ENCODE assay signal across 1 cellular context in the genomic region with DNA sequence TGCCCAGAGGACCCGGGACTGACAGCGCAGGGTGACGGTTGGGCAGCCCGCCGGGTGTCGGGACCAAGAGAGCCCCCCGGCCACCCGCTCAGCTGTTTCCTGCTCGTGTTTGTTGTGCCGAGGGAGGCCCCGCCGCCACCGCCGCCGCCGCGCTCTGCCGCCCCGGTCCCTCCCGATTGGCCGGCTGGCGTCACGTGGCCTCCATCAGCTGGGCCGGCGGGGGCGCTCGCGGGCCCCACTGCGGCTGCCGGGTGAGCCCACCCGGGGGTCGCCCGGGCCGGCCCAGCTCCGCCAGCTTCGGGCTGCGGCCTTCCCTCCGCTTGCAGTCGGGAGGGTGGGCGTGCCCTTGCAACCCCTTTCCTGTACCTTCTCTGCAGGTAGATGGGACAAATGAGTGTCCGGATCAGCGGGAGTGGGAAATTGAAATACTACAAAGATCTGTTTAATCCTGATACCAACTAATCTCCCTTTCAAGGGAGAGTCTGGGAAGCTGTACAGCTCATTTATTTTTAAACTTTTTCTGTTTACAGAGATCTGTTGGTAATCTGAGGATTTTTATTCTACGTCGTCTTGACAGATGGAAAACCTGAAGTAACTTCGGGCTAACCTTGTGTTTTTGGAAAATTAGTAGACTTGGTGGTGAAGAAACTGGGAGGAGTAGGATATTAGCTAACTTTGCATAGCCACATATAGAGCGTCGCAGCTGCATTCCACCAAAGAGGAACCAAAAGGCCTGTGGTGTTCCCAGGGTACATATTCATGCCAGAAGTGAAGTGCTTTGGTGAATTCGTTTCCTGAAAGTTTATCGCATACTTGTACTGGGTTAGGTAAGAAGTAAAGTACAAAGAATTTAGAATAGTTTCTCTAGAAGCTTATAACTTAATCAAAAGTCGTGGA.
TF ChIP-seq lines count a peak whose summit lies in the region.

No MANE protein-coding gene starts in this region.

TF ChIP-seq in HepG2, 621 proteins besides CTCF, POLR2A, EP300 and RAD21 (continued from another document and continues in another):
- TF ChIP-seq, protein P1, sequence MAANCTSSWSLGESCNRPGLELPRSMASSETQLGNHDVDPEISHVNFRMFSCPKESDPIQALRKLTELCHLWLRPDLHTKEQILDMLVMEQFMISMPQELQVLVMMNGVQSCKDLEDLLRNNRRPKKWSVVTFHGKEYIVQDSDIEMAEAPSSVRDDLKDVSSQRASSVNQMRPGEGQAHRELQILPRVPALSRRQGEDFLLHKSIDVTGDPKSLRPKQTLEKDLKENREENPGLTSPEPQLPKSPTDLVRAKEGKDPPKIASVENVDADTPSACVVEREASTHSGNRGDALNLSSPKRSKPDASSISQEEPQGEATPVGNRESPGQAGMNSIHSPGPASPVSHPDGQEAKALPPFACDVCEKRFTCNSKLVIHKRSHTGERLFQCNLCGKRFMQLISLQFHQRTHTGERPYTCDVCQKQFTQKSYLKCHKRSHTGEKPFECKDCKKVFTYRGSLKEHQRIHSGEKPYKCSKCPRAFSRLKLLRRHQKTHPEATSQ (CRISPR knock-in tag; IDR thresholded peaks at IDR 0.05; ENCODE audit: borderline replicate concordance), result no peak
- TF ChIP-seq, protein P2, sequence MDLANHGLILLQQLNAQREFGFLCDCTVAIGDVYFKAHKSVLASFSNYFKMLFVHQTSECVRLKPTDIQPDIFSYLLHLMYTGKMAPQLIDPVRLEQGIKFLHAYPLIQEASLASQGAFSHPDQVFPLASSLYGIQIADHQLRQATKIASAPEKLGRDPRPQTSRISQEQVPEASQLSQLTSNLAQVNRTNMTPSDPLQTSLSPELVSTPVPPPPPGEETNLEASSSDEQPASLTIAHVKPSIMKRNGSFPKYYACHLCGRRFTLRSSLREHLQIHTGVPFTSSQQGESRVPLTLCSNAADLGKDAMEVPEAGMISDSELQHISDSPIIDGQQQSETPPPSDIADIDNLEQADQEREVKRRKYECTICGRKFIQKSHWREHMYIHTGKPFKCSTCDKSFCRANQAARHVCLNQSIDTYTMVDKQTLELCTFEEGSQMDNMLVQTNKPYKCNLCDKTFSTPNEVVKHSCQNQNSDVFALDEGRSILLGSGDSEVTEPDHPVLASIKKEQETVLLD (CRISPR knock-in tag; IDR thresholded peaks at IDR 0.05; ENCODE audit: low read depth), result 0 out of 2 replicates have a peak, but pooled peaks have one; percentile 46
- TF ChIP-seq, protein P3, sequence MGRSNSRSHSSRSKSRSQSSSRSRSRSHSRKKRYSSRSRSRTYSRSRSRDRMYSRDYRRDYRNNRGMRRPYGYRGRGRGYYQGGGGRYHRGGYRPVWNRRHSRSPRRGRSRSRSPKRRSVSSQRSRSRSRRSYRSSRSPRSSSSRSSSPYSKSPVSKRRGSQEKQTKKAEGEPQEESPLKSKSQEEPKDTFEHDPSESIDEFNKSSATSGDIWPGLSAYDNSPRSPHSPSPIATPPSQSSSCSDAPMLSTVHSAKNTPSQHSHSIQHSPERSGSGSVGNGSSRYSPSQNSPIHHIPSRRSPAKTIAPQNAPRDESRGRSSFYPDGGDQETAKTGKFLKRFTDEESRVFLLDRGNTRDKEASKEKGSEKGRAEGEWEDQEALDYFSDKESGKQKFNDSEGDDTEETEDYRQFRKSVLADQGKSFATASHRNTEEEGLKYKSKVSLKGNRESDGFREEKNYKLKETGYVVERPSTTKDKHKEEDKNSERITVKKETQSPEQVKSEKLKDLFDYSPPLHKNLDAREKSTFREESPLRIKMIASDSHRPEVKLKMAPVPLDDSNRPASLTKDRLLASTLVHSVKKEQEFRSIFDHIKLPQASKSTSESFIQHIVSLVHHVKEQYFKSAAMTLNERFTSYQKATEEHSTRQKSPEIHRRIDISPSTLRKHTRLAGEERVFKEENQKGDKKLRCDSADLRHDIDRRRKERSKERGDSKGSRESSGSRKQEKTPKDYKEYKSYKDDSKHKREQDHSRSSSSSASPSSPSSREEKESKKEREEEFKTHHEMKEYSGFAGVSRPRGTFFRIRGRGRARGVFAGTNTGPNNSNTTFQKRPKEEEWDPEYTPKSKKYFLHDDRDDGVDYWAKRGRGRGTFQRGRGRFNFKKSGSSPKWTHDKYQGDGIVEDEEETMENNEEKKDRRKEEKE (IDR thresholded peaks at IDR 0.05), result no peak
- TF ChIP-seq FOSL1 (CRISPR knock-in tag; IDR thresholded peaks at IDR 0.05; ENCODE audit: borderline replicate concordance) (no peak), JUNB (CRISPR knock-in tag; IDR thresholded peaks at IDR 0.05; ENCODE audit: borderline replicate concordance) (no peak), SSRP1 (CRISPR knock-in tag; IDR thresholded peaks at IDR 0.05) (no peak), ZNF317 (CRISPR knock-in tag; IDR thresholded peaks at IDR 0.05) (no peak), ZNF766 (CRISPR knock-in tag; IDR thresholded peaks at IDR 0.05; ENCODE audit: borderline replicate concordance) (peak; percentile 55; the same call in 1 of the 2 replicates), ZNF124 (CRISPR knock-in tag; IDR thresholded peaks at IDR 0.05) (no peak), KLF15 (CRISPR knock-in tag; IDR thresholded peaks at IDR 0.05; ENCODE audit: borderline replicate concordance) (no peak), ZNF282 (IDR thresholded peaks at IDR 0.05; ENCODE audit: partially characterized antibody) (no peak), HNRNPH1 (optimal IDR thresholded peaks at IDR 0.05; ENCODE audit: low read depth, low read length) (no peak), ELF3 (CRISPR knock-in tag; IDR thresholded peaks at IDR 0.05) (no peak; the same call in 1 of the 2 replicates), ZSCAN25 (CRISPR knock-in tag; IDR thresholded peaks at IDR 0.05) (no peak), ZNF749 (CRISPR knock-in tag; IDR thresholded peaks at IDR 0.05; ENCODE audit: borderline replicate concordance) (no peak), ZNF577 (CRISPR knock-in tag; IDR thresholded peaks at IDR 0.05; ENCODE audit: borderline replicate concordance, low read depth) (no peak)
- TF ChIP-seq, protein P4, sequence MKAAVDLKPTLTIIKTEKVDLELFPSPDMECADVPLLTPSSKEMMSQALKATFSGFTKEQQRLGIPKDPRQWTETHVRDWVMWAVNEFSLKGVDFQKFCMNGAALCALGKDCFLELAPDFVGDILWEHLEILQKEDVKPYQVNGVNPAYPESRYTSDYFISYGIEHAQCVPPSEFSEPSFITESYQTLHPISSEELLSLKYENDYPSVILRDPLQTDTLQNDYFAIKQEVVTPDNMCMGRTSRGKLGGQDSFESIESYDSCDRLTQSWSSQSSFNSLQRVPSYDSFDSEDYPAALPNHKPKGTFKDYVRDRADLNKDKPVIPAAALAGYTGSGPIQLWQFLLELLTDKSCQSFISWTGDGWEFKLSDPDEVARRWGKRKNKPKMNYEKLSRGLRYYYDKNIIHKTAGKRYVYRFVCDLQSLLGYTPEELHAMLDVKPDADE (CRISPR knock-in tag; IDR thresholded peaks at IDR 0.05), result 0 out of 2 replicates have a peak, but pooled peaks have one; percentile 50
- TF ChIP-seq, protein P5, sequence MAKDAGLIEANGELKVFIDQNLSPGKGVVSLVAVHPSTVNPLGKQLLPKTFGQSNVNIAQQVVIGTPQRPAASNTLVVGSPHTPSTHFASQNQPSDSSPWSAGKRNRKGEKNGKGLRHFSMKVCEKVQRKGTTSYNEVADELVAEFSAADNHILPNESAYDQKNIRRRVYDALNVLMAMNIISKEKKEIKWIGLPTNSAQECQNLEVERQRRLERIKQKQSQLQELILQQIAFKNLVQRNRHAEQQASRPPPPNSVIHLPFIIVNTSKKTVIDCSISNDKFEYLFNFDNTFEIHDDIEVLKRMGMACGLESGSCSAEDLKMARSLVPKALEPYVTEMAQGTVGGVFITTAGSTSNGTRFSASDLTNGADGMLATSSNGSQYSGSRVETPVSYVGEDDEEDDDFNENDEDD (CRISPR knock-in tag; IDR thresholded peaks at IDR 0.05; ENCODE audit: borderline replicate concordance), result peak; percentile 49; the same call in 1 of the 2 replicates
- TF ChIP-seq, protein P6, sequence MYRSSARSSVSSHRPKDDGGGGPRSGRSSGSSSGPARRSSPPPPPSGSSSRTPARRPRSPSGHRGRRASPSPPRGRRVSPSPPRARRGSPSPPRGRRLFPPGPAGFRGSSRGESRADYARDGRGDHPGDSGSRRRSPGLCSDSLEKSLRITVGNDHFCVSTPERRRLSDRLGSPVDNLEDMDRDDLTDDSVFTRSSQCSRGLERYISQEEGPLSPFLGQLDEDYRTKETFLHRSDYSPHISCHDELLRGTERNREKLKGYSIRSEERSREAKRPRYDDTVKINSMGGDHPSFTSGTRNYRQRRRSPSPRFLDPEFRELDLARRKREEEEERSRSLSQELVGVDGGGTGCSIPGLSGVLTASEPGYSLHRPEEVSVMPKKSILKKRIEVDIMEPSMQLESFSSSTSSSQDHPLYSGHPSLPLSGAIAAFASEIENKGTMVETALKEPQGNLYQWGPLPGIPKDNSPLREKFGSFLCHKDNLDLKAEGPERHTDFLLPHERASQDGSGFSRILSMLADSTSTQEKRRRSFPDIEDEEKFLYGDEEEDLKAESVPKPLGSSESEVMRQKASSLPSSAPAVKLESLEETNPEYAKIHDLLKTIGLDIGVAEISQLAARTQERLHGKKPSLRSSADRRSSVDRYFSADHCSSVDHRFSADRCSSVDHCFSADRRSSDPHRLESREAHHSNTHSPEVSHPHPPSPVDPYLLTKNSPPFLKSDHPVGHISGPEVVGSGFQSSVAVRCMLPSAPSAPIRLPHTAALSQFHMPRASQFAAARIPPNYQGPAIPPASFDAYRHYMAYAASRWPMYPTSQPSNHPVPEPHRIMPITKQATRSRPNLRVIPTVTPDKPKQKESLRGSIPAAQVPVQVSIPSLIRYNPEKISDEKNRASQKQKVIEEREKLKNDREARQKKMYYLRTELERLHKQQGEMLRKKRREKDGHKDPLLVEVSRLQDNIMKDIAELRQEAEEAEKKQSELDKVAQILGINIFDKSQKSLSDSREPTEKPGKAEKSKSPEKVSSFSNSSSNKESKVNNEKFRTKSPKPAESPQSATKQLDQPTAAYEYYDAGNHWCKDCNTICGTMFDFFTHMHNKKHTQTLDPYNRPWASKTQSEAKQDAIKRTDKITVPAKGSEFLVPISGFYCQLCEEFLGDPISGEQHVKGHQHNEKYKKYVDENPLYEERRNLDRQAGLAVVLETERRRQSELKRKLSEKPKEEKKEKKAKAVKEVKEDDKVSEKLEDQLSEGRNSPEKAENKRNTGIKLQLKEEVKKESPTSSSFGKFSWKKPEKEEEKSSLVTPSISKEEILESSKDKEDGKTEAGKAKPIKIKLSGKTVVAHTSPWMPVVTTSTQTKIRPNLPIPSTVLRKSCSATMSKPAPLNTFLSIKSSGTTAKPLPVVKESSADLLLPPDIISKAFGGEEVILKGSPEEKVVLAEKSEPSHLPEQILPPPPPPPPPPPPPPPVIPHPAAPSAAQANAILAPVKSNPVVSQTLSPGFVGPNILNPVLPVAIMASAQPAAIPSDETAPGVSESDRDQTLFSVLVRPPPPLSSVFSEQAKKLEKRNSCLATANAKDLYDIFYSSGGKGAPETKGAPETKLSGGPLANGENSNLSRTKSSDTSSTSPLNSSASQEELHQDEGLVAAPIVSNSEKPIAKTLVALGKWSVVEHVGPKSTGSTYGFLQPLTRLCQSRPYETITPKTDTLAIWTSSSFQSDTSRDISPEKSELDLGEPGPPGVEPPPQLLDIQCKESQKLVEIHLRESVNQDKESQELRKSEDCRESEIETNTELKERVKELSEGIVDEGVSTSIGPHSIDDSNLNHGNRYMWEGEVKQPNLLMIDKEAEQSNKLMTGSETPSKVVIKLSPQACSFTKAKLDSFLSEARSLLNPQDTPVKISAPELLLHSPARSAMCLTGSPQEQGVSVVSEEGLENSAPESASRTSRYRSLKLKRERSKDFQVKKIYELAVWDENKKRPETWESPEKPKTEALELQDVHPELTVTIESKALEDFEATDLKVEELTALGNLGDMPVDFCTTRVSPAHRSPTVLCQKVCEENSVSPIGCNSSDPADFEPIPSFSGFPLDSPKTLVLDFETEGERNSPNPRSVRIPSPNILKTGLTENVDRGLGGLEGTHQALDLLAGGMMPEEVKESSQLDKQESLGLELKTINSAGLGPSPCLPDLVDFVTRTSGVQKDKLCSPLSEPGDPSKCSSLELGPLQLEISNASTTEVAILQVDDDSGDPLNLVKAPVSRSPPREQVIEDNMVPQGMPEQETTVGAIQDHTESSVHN (CRISPR knock-in tag; IDR thresholded peaks at IDR 0.05), result no peak; the same call in 1 of the 2 replicates
- TF ChIP-seq, protein P7, sequence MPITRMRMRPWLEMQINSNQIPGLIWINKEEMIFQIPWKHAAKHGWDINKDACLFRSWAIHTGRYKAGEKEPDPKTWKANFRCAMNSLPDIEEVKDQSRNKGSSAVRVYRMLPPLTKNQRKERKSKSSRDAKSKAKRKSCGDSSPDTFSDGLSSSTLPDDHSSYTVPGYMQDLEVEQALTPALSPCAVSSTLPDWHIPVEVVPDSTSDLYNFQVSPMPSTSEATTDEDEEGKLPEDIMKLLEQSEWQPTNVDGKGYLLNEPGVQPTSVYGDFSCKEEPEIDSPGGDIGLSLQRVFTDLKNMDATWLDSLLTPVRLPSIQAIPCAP (CRISPR knock-in tag; IDR thresholded peaks at IDR 0.05; ENCODE audit: low read depth), result no peak
- TF ChIP-seq, protein P8, sequence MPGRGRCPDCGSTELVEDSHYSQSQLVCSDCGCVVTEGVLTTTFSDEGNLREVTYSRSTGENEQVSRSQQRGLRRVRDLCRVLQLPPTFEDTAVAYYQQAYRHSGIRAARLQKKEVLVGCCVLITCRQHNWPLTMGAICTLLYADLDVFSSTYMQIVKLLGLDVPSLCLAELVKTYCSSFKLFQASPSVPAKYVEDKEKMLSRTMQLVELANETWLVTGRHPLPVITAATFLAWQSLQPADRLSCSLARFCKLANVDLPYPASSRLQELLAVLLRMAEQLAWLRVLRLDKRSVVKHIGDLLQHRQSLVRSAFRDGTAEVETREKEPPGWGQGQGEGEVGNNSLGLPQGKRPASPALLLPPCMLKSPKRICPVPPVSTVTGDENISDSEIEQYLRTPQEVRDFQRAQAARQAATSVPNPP (CRISPR knock-in tag; IDR thresholded peaks at IDR 0.05), result no peak
